ENCODE assay signal across 8 cellular contexts in genomic region chr2:215311625-215312394, GRCh38. TPM values are rescaled to one million over a fixed set of nuclear protein-coding genes. Genes with fewer than 3 reads are reported as not detected.
DNase-seq lines count a peak whose midpoint lies in the region; ATAC-seq and TF ChIP-seq lines count a peak whose summit lies in the region.

Gene ATIC, plus strand, starts transcription at chr2:215312059. Its CDS starts 84 bp downstream, at chr2:215312143.

- no peaks in the 10 kb centered on the region for H3K4me1 ChIP-seq in BE2C

- peaks cover 4% of the 10 kb centered on the region for H3K27me3 Mint-ChIP-seq in activated CD4-positive, alpha-beta T cell treated with anti-CD3 and anti-CD28 coated beads, Interleukin-2, amount 10 ng/mL, durations not matched to agents 24 days and 14 days

- TF ChIP-seq CTCF in BE2C (IDR thresholded peaks at IDR 0.05; ENCODE audit: low read depth, low read length) (no peak), coronary artery (IDR thresholded peaks at IDR 0.05) (no peak)

- H3K27ac Mint-ChIP-seq in activated CD4-positive, alpha-beta T cell treated with anti-CD3 and anti-CD28 coated beads, Interleukin-2, amount 10 ng/mL, durations not matched to agents 24 days and 14 days, result peak within 1 kb of the TSS; percentile 95

- DNase-seq in BE2C (peak; percentile 98), GM19240 (ENCODE audit: insufficient read length, low spot score) (peak; percentile 62), NCI-H526 (lab: John Stamatoyannopoulos, UW) (peak; percentile 81 to 97), coronary artery (ENCODE audit: low spot score) (peak; percentile 97), left colon (peak; percentile 97 to 98)
- peak; percentile 98 for DNase-seq in activated CD4-positive, alpha-beta T cell treated with anti-CD3 and anti-CD28 coated beads, Interleukin-2, amount 10 ng/mL, durations not matched to agents 24 days and 14 days
- peak; percentile 91 for DNase-seq in stimulated activated CD4-positive, alpha-beta T cell treated with anti-CD3 and anti-CD28 coated beads, Interleukin-1b, Interleukin-23, amount 100 ng/mL, for 48 hours

- H3K27me3 ChIP-seq in BE2C, result no peaks in the 10 kb centered on the region

- peaks cover 23% of the 10 kb centered on the region for H3K36me3 ChIP-seq in BE2C

- H3K4me3 ChIP-seq in BE2C (ENCODE audit: low read depth, low read length) (peak within 1 kb of the TSS; percentile 82), coronary artery (peak within 1 kb of the TSS; percentile 96)

- H3K9me3 Mint-ChIP-seq in activated CD4-positive, alpha-beta T cell treated with anti-CD3 and anti-CD28 coated beads, Interleukin-2, amount 10 ng/mL, durations not matched to agents 24 days and 14 days, result no peaks in the 10 kb centered on the region

- peaks cover 31% of the 10 kb centered on the region for H3K4me1 Mint-ChIP-seq in activated CD4-positive, alpha-beta T cell treated with anti-CD3 and anti-CD28 coated beads, Interleukin-2, amount 10 ng/mL, durations not matched to agents 24 days and 14 days

- H3K4me3 Mint-ChIP-seq in activated CD4-positive, alpha-beta T cell treated with anti-CD3 and anti-CD28 coated beads, Interleukin-2, amount 10 ng/mL, durations not matched to agents 24 days and 14 days, result peak within 1 kb of the TSS; percentile 95

- peak within 1 kb of the TSS; percentile 80 to 89 for H3K27ac ChIP-seq in coronary artery

- H3K9me3 ChIP-seq in BE2C, result no peaks in the 10 kb centered on the region

- ATAC-seq in HG03460 (IDR thresholded peaks at IDR 0.05; ENCODE audit: unreplicated experiment), result peak; percentile 99
- ATAC-seq in left colon, result peak; percentile 99

- intact Hi-C loops in activated CD4-positive, alpha-beta T cell treated with anti-CD3 and anti-CD28 coated beads, Interleukin-2, amount 10 ng/mL, durations not matched to agents 24 days and 14 days (cut with micrococcal nuclease), result loop anchor here (1.0 to 10.0 kb wide), 3 partner anchors 503 to 795 kb away; partner anchors contain the start of genes BARD1, PECR, TMEM169 and XRCC5
- intact Hi-C loops in left colon (cut with DNase I, micrococcal nuclease), result no loop called here

- H3K36me3 Mint-ChIP-seq in activated CD4-positive, alpha-beta T cell treated with anti-CD3 and anti-CD28 coated beads, Interleukin-2, amount 10 ng/mL, durations not matched to agents 24 days and 14 days (ENCODE audit: low read depth), result peaks cover 36% of the 10 kb centered on the region

RNA-seq across cellular contexts. Expression of gene ATIC, which starts in this region (rescaled TPM):
- polyA plus RNA-seq in BE2C (2012; ENCODE audit: insufficient read depth, insufficient read length, low read depth), result 208 TPM
- total RNA-seq in activated CD4-positive, alpha-beta T cell treated with anti-CD3 and anti-CD28 coated beads, Interleukin-2, amount 10 ng/mL, durations not matched to agents 24 days and 14 days, result 316 and 322 TPM in 2 replicates
- total RNA-seq in left colon, result 10 to 100 TPM; 72.8 to 95.7 TPM

Comparison
In these comparisons a context has a peak if more than half of its experiments do, and no peak if none do; other contexts are left out.
1. Peak in every context shown above with its lines: DNase-seq, ATAC-seq, H3K4me3 ChIP-seq and H3K27ac ChIP-seq.